1 cellular context compared by ENCODE assay signal in the genomic region with DNA sequence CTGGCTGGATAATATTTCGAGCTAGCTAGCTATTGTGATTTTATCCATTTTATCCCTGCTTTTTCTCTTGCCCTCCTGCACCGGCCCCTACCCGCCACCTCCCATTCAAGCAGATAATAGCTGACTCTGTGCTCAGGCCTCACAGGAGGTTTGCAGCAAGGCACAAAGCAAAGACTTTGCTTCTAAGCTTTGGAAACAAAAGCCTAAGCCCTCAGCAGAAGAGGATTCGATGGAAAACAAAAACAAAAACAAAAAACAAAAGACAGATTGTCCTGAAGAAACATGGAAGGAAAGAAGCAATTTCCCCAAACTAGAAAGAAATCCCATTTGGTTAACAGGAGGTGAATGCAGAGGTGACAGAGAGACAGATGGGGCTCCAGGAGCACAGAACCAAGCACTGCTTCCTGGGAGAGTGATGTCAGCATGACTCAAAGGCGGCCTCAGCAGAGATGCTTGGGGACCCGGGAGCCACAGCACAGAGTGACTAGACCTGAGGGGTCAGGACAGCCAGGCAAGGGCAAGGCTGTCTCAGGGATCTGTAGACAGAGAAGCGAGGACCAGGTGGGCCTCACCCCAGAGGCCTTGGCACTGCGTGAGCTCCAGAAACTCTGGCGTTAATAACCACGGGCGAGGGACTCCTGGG.
TF ChIP-seq lines count a peak whose summit lies in the region.

No MANE protein-coding gene starts in this region.

TF ChIP-seq in HepG2, 621 proteins besides CTCF, POLR2A, EP300 and RAD21:
- TF ChIP-seq, protein P1, sequence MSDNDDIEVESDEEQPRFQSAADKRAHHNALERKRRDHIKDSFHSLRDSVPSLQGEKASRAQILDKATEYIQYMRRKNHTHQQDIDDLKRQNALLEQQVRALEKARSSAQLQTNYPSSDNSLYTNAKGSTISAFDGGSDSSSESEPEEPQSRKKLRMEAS (IDR thresholded peaks at IDR 0.05), result no peak
- no peak for TF ChIP-seq ATM (IDR thresholded peaks at IDR 0.05; ENCODE audit: borderline replicate concordance)
- TF ChIP-seq, protein P2, sequence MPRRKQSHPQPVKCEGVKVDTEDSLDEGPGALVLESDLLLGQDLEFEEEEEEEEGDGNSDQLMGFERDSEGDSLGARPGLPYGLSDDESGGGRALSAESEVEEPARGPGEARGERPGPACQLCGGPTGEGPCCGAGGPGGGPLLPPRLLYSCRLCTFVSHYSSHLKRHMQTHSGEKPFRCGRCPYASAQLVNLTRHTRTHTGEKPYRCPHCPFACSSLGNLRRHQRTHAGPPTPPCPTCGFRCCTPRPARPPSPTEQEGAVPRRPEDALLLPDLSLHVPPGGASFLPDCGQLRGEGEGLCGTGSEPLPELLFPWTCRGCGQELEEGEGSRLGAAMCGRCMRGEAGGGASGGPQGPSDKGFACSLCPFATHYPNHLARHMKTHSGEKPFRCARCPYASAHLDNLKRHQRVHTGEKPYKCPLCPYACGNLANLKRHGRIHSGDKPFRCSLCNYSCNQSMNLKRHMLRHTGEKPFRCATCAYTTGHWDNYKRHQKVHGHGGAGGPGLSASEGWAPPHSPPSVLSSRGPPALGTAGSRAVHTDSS (CRISPR knock-in tag; conservative IDR thresholded peaks at IDR 0.05), result no peak
